In genomic region chr4:7860600-7861158, GRCh38 we compare ENCODE assay signal across 16 cellular contexts.
DNase-seq lines count a peak whose midpoint lies in the region; ATAC-seq, FAIRE-seq and TF ChIP-seq lines count a peak whose summit lies in the region.
"Had no signal": no experiment of that assay in that cellular context is flagged by ENCODE, and none has a peak within 500 bp of the region (broad histone marks: within the 10 kb centered on the region; RNA-seq: fewer than 3 reads in every experiment).

No MANE protein-coding gene starts in this region.

- peaks cover 63% of the 10 kb centered on the region for H3K4me1 ChIP-seq in GM23248 (ENCODE audit: insufficient read depth)
- peaks cover 5 to 17% (median 10%) of the 10 kb centered on the region in 4 experiments for H3K4me1 ChIP-seq in H1 (replicated peaks in 1 of 4; ENCODE audit: control insufficient read depth in 3 of 4, insufficient read depth in 4 of 4, low read length in 3 of 4)
- H3K4me1 ChIP-seq in neural progenitor cell = peaks cover 26% of the 10 kb centered on the region
- no peaks in the 10 kb centered on the region for H3K4me1 ChIP-seq in body of pancreas
- no peaks in the 10 kb centered on the region for H3K4me1 ChIP-seq in Karpas-422 (ENCODE audit: low read length)
- H3K4me1 ChIP-seq: pancreas had no signal

- peak overlapping the region; percentile 94; the same call in 1 of the 2 replicates for H2BK15ac ChIP-seq in H1 (ENCODE audit: low read length)

- peak overlapping the region; percentile 79 for H3K4me2 ChIP-seq in GM23248 (ENCODE audit: unreplicated experiment)
- peak overlapping the region in 1 of 2 experiments; percentile 40; a peak in 1 of 4 replicates for H3K4me2 ChIP-seq in H1 (ENCODE audit: insufficient read depth in 1 of 2, low read depth in 2 of 2, low read length in 2 of 2)
- no peak overlapping the region for H3K4me2 ChIP-seq in neural progenitor cell
- no peak overlapping the region for H3K4me2 ChIP-seq in Karpas-422 (ENCODE audit: low read depth, low read length, poor library complexity, severe bottlenecking)

- peak overlapping the region; percentile 68 for H2BK120ac ChIP-seq in H1 (replicated peaks; ENCODE audit: low read depth, low read length)

- no peak for FAIRE-seq in H1 (lab: Jason Lieb, UNC)
- FAIRE-seq: pancreas had no signal

- no peak overlapping the region for H4K5ac ChIP-seq in H1 (ENCODE audit: insufficient read length, low read depth, low read length)

- WGBS in GM23248 (ENCODE audit: low coverage in 1 of 2, low lambda C conversion rate in 2 of 2, missing lambda C conversion rate in 2 of 2), 2 experiments = 96 to 98% methylated on average over 19 of the region's 19 CpGs
- WGBS in H1 (ENCODE audit: extremely low coverage in 1 of 2, insufficient coverage in 1 of 2, insufficient read length in 1 of 2, insufficient replicate concordance in 2 of 2, low coverage in 1 of 2, low lambda C conversion rate in 2 of 2, missing lambda C conversion rate in 1 of 2), 2 experiments = 85% methylated on average over 18 of the region's 19 CpGs; no CpG with 5 or more reads in 1 of the 2 experiments
- 90 to 96% methylated on average over 18 to 19 of the region's 19 CpGs for WGBS in body of pancreas, 2 donors

- H3K27me3 Mint-ChIP-seq in neural progenitor cell (ENCODE audit: insufficient read depth, low read depth) = peaks cover 3% of the 10 kb centered on the region

- H3K9ac ChIP-seq in GM23248 (peak overlapping the region; percentile 38), H1 (replicated peaks in 1 of 4; ENCODE audit: extremely low read depth in 1 of 4, low read depth in 3 of 4, low read length in 3 of 4) (0 out of 7 replicates have a peak overlapping the region, but pooled peaks of 1 of the 4 experiments have one; percentile 19), neural progenitor cell (no peak overlapping the region), Karpas-422 (ENCODE audit: low read length) (no peak overlapping the region)

- peak overlapping the region; percentile 34 for H3K4ac ChIP-seq in H1 (replicated peaks; ENCODE audit: insufficient read length, low read depth, low read length)

- H3K79me2 ChIP-seq in GM23248 (ENCODE audit: insufficient read depth) (peaks cover 86% of the 10 kb centered on the region), H1 (ENCODE audit: control insufficient read depth in 1 of 2, insufficient read depth in 2 of 2, low read length in 2 of 2) (0 out of 4 replicates have a peak, but pooled peaks cover 0 to 2% of the 10 kb centered on the region in 2 experiments), neural progenitor cell (ENCODE audit: low read depth) (no peaks in the 10 kb centered on the region), Karpas-422 (ENCODE audit: low read length) (no peaks in the 10 kb centered on the region)

- H3K14ac ChIP-seq in H1 (ENCODE audit: insufficient read length) = no peak overlapping the region

- H3K56ac ChIP-seq in H1 (replicated peaks; ENCODE audit: insufficient read length, low read depth, low read length) = no peak overlapping the region

- no peak overlapping the region for H4K8ac ChIP-seq in H1 (ENCODE audit: extremely low read depth, insufficient read depth, low read length)

- H3K36me3 ChIP-seq in GM23248 (ENCODE audit: low read depth) = peaks cover 27% of the 10 kb centered on the region
- no peaks in the 10 kb centered on the region for H3K36me3 ChIP-seq in H1 (ENCODE audit: control insufficient read depth in 2 of 4, insufficient read depth in 4 of 4, low read length in 3 of 4)
- H3K36me3 ChIP-seq in neural progenitor cell = no peaks in the 10 kb centered on the region
- H3K36me3 ChIP-seq in body of pancreas (replicated peaks in 1 of 2; ENCODE audit: insufficient read depth in 1 of 2, low read depth in 2 of 2) = no peaks in the 10 kb centered on the region
- H3K36me3 ChIP-seq in Karpas-422 (ENCODE audit: insufficient read depth, low read length) = no peaks in the 10 kb centered on the region
- H3K36me3 ChIP-seq: gastrocnemius medialis, pancreas, vagina had no signal

- no peak for TF ChIP-seq RAD21 in H1 (IDR thresholded peaks at IDR 0.05 in 1 of 2, conservative IDR thresholded peaks at IDR 0.05 in 1 of 2; ENCODE audit: low read depth in 2 of 2, low read length in 2 of 2)

- ATAC-seq in body of pancreas (no peak), HG02973 (IDR thresholded peaks at IDR 0.05; ENCODE audit: unreplicated experiment) (no peak)
- ATAC-seq: gastrocnemius medialis, mucosa of descending colon, Panc1, pancreas had no signal

- TF ChIP-seq POLR2A in H1 (IDR thresholded peaks at IDR 0.05; ENCODE audit: control extremely low read depth in 1 of 2, low read depth in 2 of 2, low read length in 2 of 2) (no peak), body of pancreas (IDR thresholded peaks at IDR 0.05) (no peak)

- H3K23me2 ChIP-seq in H1 (ENCODE audit: low read depth, low read length) = peaks cover 4% of the 10 kb centered on the region; the same call in 1 of the 2 replicates

- H3K4me3 Mint-ChIP-seq in neural progenitor cell = no peak overlapping the region

- H3F3A ChIP-seq in GM23248 (ENCODE audit: insufficient read depth) (peaks cover 84% of the 10 kb centered on the region), neural progenitor cell (ENCODE audit: low read depth) (peaks cover 13% of the 10 kb centered on the region)

- no peak for TF ChIP-seq EP300 in H1 (IDR thresholded peaks at IDR 0.05; ENCODE audit: borderline replicate concordance in 1 of 2, low read depth in 2 of 2, low read length in 2 of 2)

- peak overlapping the region; percentile 100 for H2BK12ac ChIP-seq in H1 (ENCODE audit: low read depth, low read length)

- in situ Hi-C loops in GM23248 (cut with MboI) = no loop called here

- H3K23ac ChIP-seq in H1 (ENCODE audit: insufficient read length) = no peak overlapping the region

- H4K20me1 ChIP-seq in GM23248 (ENCODE audit: insufficient read depth) (no peaks in the 10 kb centered on the region), H1 (replicated peaks in 1 of 2; ENCODE audit: control insufficient read depth in 1 of 2, insufficient read depth in 2 of 2, low read length in 2 of 2) (no peaks in the 10 kb centered on the region), neural progenitor cell (ENCODE audit: low read depth) (no peaks in the 10 kb centered on the region), Karpas-422 (ENCODE audit: insufficient read depth, low read depth, low read length) (no peaks in the 10 kb centered on the region)

- H3K4me3 ChIP-seq in GM23248 = 0 out of 2 replicates have a peak overlapping the region, but pooled peaks have one; percentile 32
- peak overlapping the region in 1 of 4 experiments; percentile 17; a peak in 1 of 8 replicates for H3K4me3 ChIP-seq in H1 (ENCODE audit: extremely low read depth in 1 of 4, insufficient read depth in 2 of 4, low read depth in 3 of 4, low read length in 4 of 4)
- H3K4me3 ChIP-seq in neural progenitor cell = no peak overlapping the region
- H3K4me3 ChIP-seq in body of pancreas = no peak overlapping the region
- no peak overlapping the region for H3K4me3 ChIP-seq in Karpas-422 (ENCODE audit: low read length)
- H3K4me3 ChIP-seq: gastrocnemius medialis, mucosa of descending colon, pancreas, stomach, vagina had no signal

- peak overlapping the region; percentile 97; the same call in 1 of the 2 replicates for H2BK20ac ChIP-seq in H1 (ENCODE audit: low read length)

- peak overlapping the region; percentile 98 for H3K18ac ChIP-seq in H1 (ENCODE audit: extremely low read depth, low read length)

- TF ChIP-seq CTCF in H1 (IDR thresholded peaks at IDR 0.05; ENCODE audit: control extremely low read depth in 1 of 3, insufficient read depth in 1 of 3, low read depth in 1 of 3, low read length in 3 of 3) = no peak
- no peak for TF ChIP-seq CTCF in neural progenitor cell (IDR thresholded peaks at IDR 0.05)
- no peak for TF ChIP-seq CTCF in body of pancreas (IDR thresholded peaks at IDR 0.05)

- POLR2A ChIA-PET in H1 (lab: Charles Lee; ENCODE audit: partially characterized antibody) = interaction anchor here (0.7 to 1.3 kb wide), 3 partner anchors 10 to 79 kb away, joined by 3 read pairs; partner anchors contain the start of gene AFAP1

- intact Hi-C loops in body of pancreas (cut with DNase I) = no loop called here

- CTCF ChIA-PET in H1 (lab: Charles Lee; ENCODE audit: partially characterized antibody) = interaction anchor here (1.0 to 1.4 kb wide), 2 partner anchors 16 to 18 kb away, joined by 3 read pairs; no protein-coding TSS in a partner anchor

- H3K9me3 ChIP-seq in GM23248 (ENCODE audit: low read depth) (no peaks in the 10 kb centered on the region), H1 (ENCODE audit: insufficient read depth in 2 of 2, low read depth in 1 of 2, low read length in 1 of 2) (no peaks in the 10 kb centered on the region), neural progenitor cell (ENCODE audit: low read depth) (no peaks in the 10 kb centered on the region), body of pancreas (no peaks in the 10 kb centered on the region), Karpas-422 (ENCODE audit: low read length) (no peaks in the 10 kb centered on the region)
- H3K9me3 ChIP-seq: gastrocnemius medialis, mucosa of descending colon, pancreas, stomach, vagina had no signal

- peaks cover 5% of the 10 kb centered on the region for H3K36me3 Mint-ChIP-seq in neural progenitor cell

- peak overlapping the region; percentile 57 for H3K27ac Mint-ChIP-seq in neural progenitor cell

- no peak overlapping the region for H2AFZ ChIP-seq in GM23248
- H2AFZ ChIP-seq in H1 (ENCODE audit: low read length) = no peak overlapping the region
- no peak overlapping the region for H2AFZ ChIP-seq in neural progenitor cell (replicated peaks)
- H2AFZ ChIP-seq in Karpas-422 (ENCODE audit: low read length) = no peak overlapping the region

- H3K9me2 ChIP-seq in GM23248 (ENCODE audit: insufficient read depth) = no peaks in the 10 kb centered on the region
- no peaks in the 10 kb centered on the region for H3K9me2 ChIP-seq in Karpas-422 (replicated peaks; ENCODE audit: insufficient read depth, low read length)

- H2AK5ac ChIP-seq in H1 (ENCODE audit: low read depth, low read length) = peak overlapping the region; percentile 100

- H3K79me1 ChIP-seq in H1 (ENCODE audit: low read depth, low read length) = peaks cover 7% of the 10 kb centered on the region

- H2BK5ac ChIP-seq in H1 (ENCODE audit: low read depth, low read length) = peak overlapping the region; percentile 99

- DNase-seq in GM23248 (no peak), NCI-H446 (lab: John Stamatoyannopoulos, UW) (peak; percentile 19 to 60), H1 (ENCODE audit: low read depth in 1 of 2, low spot score in 2 of 2) (no peak), neural progenitor cell (ENCODE audit: low spot score) (no peak), body of pancreas (no peak), Karpas-422 (no peak), hippocampal formation (lab: John Stamatoyannopoulos, UW) (no peak)
- DNase-seq: gastrocnemius medialis; mucosa of descending colon; NCI-H1105 treated with DMSO at 0.1 percent for 48 hours; pancreas; stimulated activated CD4-positive, alpha-beta T cell treated with anti-CD3 and anti-CD28 coated beads, Interleukin-12 subunit alpha, Interleukin-12 subunit beta, amount 100 ng/mL, for 4 hours; stomach had no signal

- H3K27ac ChIP-seq in GM23248 = peak overlapping the region; percentile 82
- no peak overlapping the region for H3K27ac ChIP-seq in H1 (ENCODE audit: low read depth, low read length)
- no peak overlapping the region for H3K27ac ChIP-seq in neural progenitor cell
- H3K27ac ChIP-seq in body of pancreas = no peak overlapping the region
- no peak overlapping the region for H3K27ac ChIP-seq in Karpas-422 (ENCODE audit: low read length)
- H3K27ac ChIP-seq: gastrocnemius medialis, pancreas, vagina had no signal

- peak overlapping the region; percentile 95 for H4K91ac ChIP-seq in H1 (replicated peaks; ENCODE audit: insufficient read length, low read length)

- H3K9me3 Mint-ChIP-seq in neural progenitor cell = peaks cover 10% of the 10 kb centered on the region

- peaks cover 29% of the 10 kb centered on the region for H3K4me1 Mint-ChIP-seq in neural progenitor cell

- H3K27me3 ChIP-seq in GM23248 (replicated peaks; ENCODE audit: insufficient read depth) (no peaks in the 10 kb centered on the region), H1 (replicated peaks in 1 of 4; ENCODE audit: control insufficient read depth in 3 of 4, extremely low read depth in 1 of 4, insufficient read depth in 3 of 4, low read length in 3 of 4) (no peaks in the 10 kb centered on the region), neural progenitor cell (no peaks in the 10 kb centered on the region), body of pancreas (no peaks in the 10 kb centered on the region), Karpas-422 (ENCODE audit: low read length) (no peaks in the 10 kb centered on the region)
- H3K27me3 ChIP-seq: gastrocnemius medialis, pancreas, stomach, vagina had no signal

Comparison
In these comparisons a context has a peak if more than half of its experiments do, and no peak if none do; other contexts are left out.
1. DNase-seq: peak in NCI-H446 (2 of 2); none in GM23248 (single experiment), H1 (0 of 2), neural progenitor cell (single experiment), body of pancreas (0 of 4), Karpas-422 (single experiment) and hippocampal formation (0 of 2).